1 cellular context compared by ENCODE assay signal in genomic region chr4:67522851-67523671, GRCh38.
TF ChIP-seq lines count a peak whose summit lies in the region.

No MANE protein-coding gene starts in this region.

TF ChIP-seq in K562, 482 proteins besides CTCF, POLR2A, EP300 and RAD21 (continued from another document and continues in another):
- TF ChIP-seq MLX (CRISPR knock-in tag; conservative IDR thresholded peaks at IDR 0.05): no peak
- no peak for TF ChIP-seq STAT6 (CRISPR knock-in tag; IDR thresholded peaks at IDR 0.05)
- no peak for TF ChIP-seq POLR2AphosphoS5 (IDR thresholded peaks at IDR 0.05; ENCODE audit: control insufficient read depth, insufficient read depth, low read depth, low read length)
- no peak for TF ChIP-seq RERE (CRISPR knock-in tag; IDR thresholded peaks at IDR 0.05; ENCODE audit: borderline replicate concordance)
- TF ChIP-seq ZNF41 (CRISPR knock-in tag; conservative IDR thresholded peaks at IDR 0.05): no peak
- no peak for TF ChIP-seq NR2F6 (CRISPR knock-in tag; IDR thresholded peaks at IDR 0.05)
- TF ChIP-seq ZNF408 (CRISPR knock-in tag; IDR thresholded peaks at IDR 0.05; ENCODE audit: low read depth): no peak
- no peak for TF ChIP-seq RFX1 (IDR thresholded peaks at IDR 0.05)
- TF ChIP-seq BDP1 (IDR thresholded peaks at IDR 0.05; ENCODE audit: insufficient read depth, insufficient read length): no peak
- 0 out of 2 replicates have a peak, but pooled peaks have one; percentile 21 for TF ChIP-seq BRD4 (IDR thresholded peaks at IDR 0.05)
- no peak for TF ChIP-seq PRPF4 (IDR thresholded peaks at IDR 0.05; ENCODE audit: insufficient read depth, low read depth, low read length, poor library complexity, severe bottlenecking)
- TF ChIP-seq ZNF57 (CRISPR knock-in tag; IDR thresholded peaks at IDR 0.05): no peak
- no peak for TF ChIP-seq JUNB (CRISPR knock-in tag; conservative IDR thresholded peaks at IDR 0.05)
- TF ChIP-seq GTF3C2 (IDR thresholded peaks at IDR 0.05; ENCODE audit: borderline replicate concordance, extremely low read depth, insufficient read length): no peak
- no peak for TF ChIP-seq NR2C2 (CRISPR knock-in tag; IDR thresholded peaks at IDR 0.05)
- TF ChIP-seq NR2C2 (tag; IDR thresholded peaks at IDR 0.05): no peak; the same call in 1 of the 2 replicates
- no peak for TF ChIP-seq KLF6 (CRISPR knock-in tag; IDR thresholded peaks at IDR 0.05; ENCODE audit: borderline replicate concordance)
- no peak for TF ChIP-seq NR0B1 (IDR thresholded peaks at IDR 0.05; ENCODE audit: partially characterized antibody)
- TF ChIP-seq LEF1 (IDR thresholded peaks at IDR 0.05): peak; percentile 81
- no peak for TF ChIP-seq PATZ1 (CRISPR knock-in tag; IDR thresholded peaks at IDR 0.05; ENCODE audit: borderline replicate concordance)
- TF ChIP-seq CTBP1 (IDR thresholded peaks at IDR 0.05; ENCODE audit: borderline replicate concordance): no peak
- TF ChIP-seq PML (IDR thresholded peaks at IDR 0.05; ENCODE audit: low read length): peak; percentile 58
- peak; percentile 44; the same call in 1 of the 2 replicates for TF ChIP-seq DMBX1 (CRISPR knock-in tag; IDR thresholded peaks at IDR 0.05; ENCODE audit: borderline replicate concordance)
- TF ChIP-seq EWSR1 (IDR thresholded peaks at IDR 0.05; ENCODE audit: borderline replicate concordance, low read depth, partially characterized antibody): no peak
- TF ChIP-seq ARHGAP35 (IDR thresholded peaks at IDR 0.05; ENCODE audit: partially characterized antibody): no peak
- no peak for TF ChIP-seq ZNF511 (CRISPR knock-in tag; IDR thresholded peaks at IDR 0.05)
- TF ChIP-seq ZBED1 (IDR thresholded peaks at IDR 0.05): no peak
- TF ChIP-seq KDM1A (IDR thresholded peaks at IDR 0.05): peak; percentile 12 to 58; a peak in 1 of 4 replicates
- no peak for TF ChIP-seq CLOCK (CRISPR knock-in tag; IDR thresholded peaks at IDR 0.05; ENCODE audit: borderline replicate concordance)
- no peak for TF ChIP-seq SRSF7 (optimal IDR thresholded peaks at IDR 0.05; ENCODE audit: low read depth, low read length)
- no peak for TF ChIP-seq CBX5 (IDR thresholded peaks at IDR 0.05; ENCODE audit: borderline replicate concordance, low read depth)
- TF ChIP-seq ZNF609 (CRISPR knock-in tag; IDR thresholded peaks at IDR 0.05; ENCODE audit: borderline replicate concordance): no peak
- TF ChIP-seq TRIM28 (IDR thresholded peaks at IDR 0.05): peak; percentile 82
